In the genomic region with DNA sequence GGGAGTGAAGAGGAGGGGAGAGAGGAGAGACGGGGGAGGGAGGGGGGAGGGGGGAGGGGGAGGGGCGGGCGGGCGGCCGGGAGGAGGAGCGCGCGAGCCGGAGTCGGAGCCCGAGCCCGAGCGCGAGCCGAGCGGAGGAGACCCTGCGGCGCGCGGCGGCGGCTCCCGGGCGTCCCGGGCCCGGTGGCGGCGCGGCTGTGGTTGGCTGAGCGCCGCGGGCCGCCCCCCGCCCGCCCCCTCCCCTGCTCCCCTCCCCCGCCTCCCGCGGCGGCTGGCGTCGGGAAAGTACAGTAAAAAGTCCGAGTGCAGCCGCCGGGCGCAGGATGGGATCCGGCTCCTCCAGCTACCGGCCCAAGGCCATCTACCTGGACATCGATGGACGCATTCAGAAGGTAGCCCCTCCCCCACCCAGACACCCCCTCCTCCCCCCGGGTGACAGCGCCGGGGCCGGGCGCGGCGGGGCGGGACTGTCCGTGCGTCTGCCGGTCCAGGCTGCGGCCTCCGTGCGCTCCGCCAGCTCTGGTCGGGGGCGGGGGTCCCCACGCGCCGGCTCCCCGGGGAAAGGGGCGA, we compare ENCODE assay signal across 8 cellular contexts. TPM values are rescaled to one million over a fixed set of nuclear protein-coding genes. Genes with fewer than 3 reads are reported as not detected.
DNase-seq lines count a peak whose midpoint lies in the region; ATAC-seq lines count a peak whose summit lies in the region.

A gene (plus strand): TSS at position 130 of the 570 bp plus-strand sequence. CDS start 194 bp downstream, at position 324.

- ATAC-seq in naive thymus-derived CD4-positive, alpha-beta T cell, result peak; percentile 72
- ATAC-seq in HG03196 (IDR thresholded peaks at IDR 0.05; ENCODE audit: unreplicated experiment) (no peak), HG02870 (IDR thresholded peaks at IDR 0.05; ENCODE audit: unreplicated experiment) (no peak)

- H3K27ac Mint-ChIP-seq in naive thymus-derived CD4-positive, alpha-beta T cell, result peak within 1 kb of the TSS; percentile 29 to 93 (median 79)

- peaks cover 0 to 51% (median 0%) of the 10 kb centered on the region in 5 donors for H3K27me3 Mint-ChIP-seq in naive thymus-derived CD4-positive, alpha-beta T cell

- peak within 1 kb of the TSS; percentile 84 for H3K9ac ChIP-seq in endocrine pancreas (ENCODE audit: control insufficient read depth, insufficient read depth, low read length)

- DNase-seq in NCI-H2029 (lab: John Stamatoyannopoulos, UW) (peak; percentile 21), NCI-H2029 treated with DMSO at 0.1 percent for 48 hours (lab: John Stamatoyannopoulos, UW) (no peak), UCSD-AML1 (lab: John Stamatoyannopoulos, UW; ENCODE audit: unreplicated experiment) (peak; percentile 39), cerebellar cortex (ENCODE audit: low spot score) (no peak)
- DNase-seq in naive thymus-derived CD4-positive, alpha-beta T cell, result peak in 7 of 9 donors; percentile 13 to 63 (median 42)

- H3K4me3 ChIP-seq in endocrine pancreas (ENCODE audit: control insufficient read depth, insufficient read depth, low read length), result peak within 1 kb of the TSS; percentile 45
- peak within 1 kb of the TSS; percentile 61 for H3K4me3 ChIP-seq in naive thymus-derived CD4-positive, alpha-beta T cell (ENCODE audit: low read length)

- no peaks in the 10 kb centered on the region for H3K9me3 ChIP-seq in endocrine pancreas (ENCODE audit: control insufficient read depth, low read length)
- H3K9me3 ChIP-seq in naive thymus-derived CD4-positive, alpha-beta T cell (ENCODE audit: control insufficient read depth in 2 of 3, low read length in 3 of 3), result no peaks in the 10 kb centered on the region

- no peaks in the 10 kb centered on the region for H3K27me3 ChIP-seq in endocrine pancreas (ENCODE audit: control insufficient read depth, insufficient read depth, low read length)
- H3K27me3 ChIP-seq in naive thymus-derived CD4-positive, alpha-beta T cell (ENCODE audit: control insufficient read depth in 2 of 2, insufficient read depth in 2 of 2, low read length in 2 of 2), result peaks cover 0 to 4% of the 10 kb centered on the region in 2 donors

- H3K36me3 Mint-ChIP-seq in naive thymus-derived CD4-positive, alpha-beta T cell, result no peaks in the 10 kb centered on the region

- H3K9me3 Mint-ChIP-seq in naive thymus-derived CD4-positive, alpha-beta T cell, result no peaks in the 10 kb centered on the region

- H3K27ac ChIP-seq in naive thymus-derived CD4-positive, alpha-beta T cell (ENCODE audit: low read depth, low read length), result peak within 1 kb of the TSS; percentile 67

- no peaks in the 10 kb centered on the region for H3K36me3 ChIP-seq in endocrine pancreas (ENCODE audit: control insufficient read depth, insufficient read depth, low read length)
- H3K36me3 ChIP-seq in naive thymus-derived CD4-positive, alpha-beta T cell (ENCODE audit: control insufficient read depth in 2 of 3, insufficient read depth in 3 of 3, low read length in 3 of 3), result no peaks in the 10 kb centered on the region

- no peaks in the 10 kb centered on the region for H3K4me1 ChIP-seq in endocrine pancreas (ENCODE audit: control insufficient read depth, insufficient read depth, low read length)
- H3K4me1 ChIP-seq in naive thymus-derived CD4-positive, alpha-beta T cell (ENCODE audit: control insufficient read depth in 2 of 2, insufficient read depth in 2 of 2, low read length in 2 of 2), result peaks cover 0 to 15% of the 10 kb centered on the region in 2 donors

- H3K4me3 Mint-ChIP-seq in naive thymus-derived CD4-positive, alpha-beta T cell, result peak within 1 kb of the TSS; percentile 71 to 93 (median 87)

- POLR2A ChIA-PET in naive thymus-derived CD4-positive, alpha-beta T cell (lab: Charles Lee), result interaction anchor here (1.2 to 2.3 kb wide), 3 partner anchors 39 to 129 kb away, joined by 3 to 11 read pairs (median 3); no protein-coding TSS in a partner anchor

- CTCF ChIA-PET in naive thymus-derived CD4-positive, alpha-beta T cell (lab: Charles Lee), result interaction anchor here (0.9 to 1.7 kb wide), 6 partner anchors 9 to 166 kb away, joined by 3 to 5 read pairs (median 3); no protein-coding TSS in a partner anchor

- peaks cover 19 to 32% (median 28%) of the 10 kb centered on the region in 7 donors for H3K4me1 Mint-ChIP-seq in naive thymus-derived CD4-positive, alpha-beta T cell

- intact Hi-C loops in naive thymus-derived CD4-positive, alpha-beta T cell (cut with micrococcal nuclease), result loop anchor here (1.0 to 5.0 kb wide), 7 partner anchors 31 to 180 kb away; no protein-coding TSS in a partner anchor

RNA-seq across cellular contexts. Expression of the gene that starts here (rescaled TPM):
- total RNA-seq in naive thymus-derived CD4-positive, alpha-beta T cell, result 10 to 100 TPM; 14.1 to 18.4 (median 15.1) TPM
- 1 to 10 TPM; 5.9 to 7.9 TPM for polyA plus RNA-seq in naive thymus-derived CD4-positive, alpha-beta T cell

Comparison
In these comparisons a context has a peak if more than half of its experiments do, and no peak if none do; other contexts are left out.
1. DNase-seq: peak in NCI-H2029 (single experiment), UCSD-AML1 (single experiment) and naive thymus-derived CD4-positive, alpha-beta T cell (7 of 9); none in NCI-H2029 treated with DMSO at 0.1 percent for 48 hours (single experiment) and cerebellar cortex (single experiment).